9 cellular contexts compared by ENCODE assay signal in genomic region chr17:50348522-50349240, GRCh38. TPM values are rescaled to one million over a fixed set of nuclear protein-coding genes. Genes with fewer than 3 reads are reported as not detected.
DNase-seq lines count a peak whose midpoint lies in the region; ATAC-seq and TF ChIP-seq lines count a peak whose summit lies in the region.
"Had no signal": no experiment of that assay in that cellular context is flagged by ENCODE, and none has a peak within 500 bp of the region (broad histone marks: within the 10 kb centered on the region; RNA-seq: fewer than 3 reads in every experiment).

No MANE protein-coding gene starts in this region.

- peaks cover 27% of the 10 kb centered on the region for H3K79me2 ChIP-seq in Loucy (ENCODE audit: insufficient read depth, low read length)
- H3K79me2 ChIP-seq in mammary epithelial cell (ENCODE audit: insufficient read depth, low read length) = peaks cover 57% of the 10 kb centered on the region

- H3K9me3 ChIP-seq in Loucy (ENCODE audit: insufficient read depth, low read depth, low read length) = no peaks in the 10 kb centered on the region
- no peaks in the 10 kb centered on the region for H3K9me3 ChIP-seq in mammary epithelial cell (replicated peaks; ENCODE audit: insufficient read depth, low read length)
- H3K9me3 ChIP-seq: pancreas had no signal

- TF ChIP-seq CTCF in Loucy (conservative IDR thresholded peaks at IDR 0.05; ENCODE audit: low read length) (no peak), mammary epithelial cell (conservative IDR thresholded peaks at IDR 0.05 in 1 of 2, IDR thresholded peaks at IDR 0.05 in 1 of 2; ENCODE audit: extremely low read depth in 1 of 2, insufficient read depth in 1 of 2, low read depth in 1 of 2, low read length in 2 of 2) (no peak), neural crest cell (conservative IDR thresholded peaks at IDR 0.05) (no peak)

- H3K36me3 ChIP-seq in Loucy (ENCODE audit: insufficient read depth, low read length) (no peaks in the 10 kb centered on the region), mammary epithelial cell (ENCODE audit: insufficient read depth, low read length) (no peaks in the 10 kb centered on the region)

- H3K27me3 ChIP-seq in Loucy (ENCODE audit: insufficient read depth, low read length, poor library complexity, severe bottlenecking) = no peaks in the 10 kb centered on the region
- H3K27me3 ChIP-seq in mammary epithelial cell (ENCODE audit: insufficient read depth, low read length) = no peaks in the 10 kb centered on the region
- H3K27me3 ChIP-seq: pancreas had no signal

- H3K4me3 Mint-ChIP-seq in neural crest cell = peak overlapping the region; percentile 94

- intact Hi-C loops in mammary epithelial cell (cut with micrococcal nuclease) = no loop called here

- CTCF ChIA-PET in mammary epithelial cell (lab: Charles Lee; ENCODE audit: low non-redundant PET) = no interaction called here

- H3K9me2 ChIP-seq in Loucy (replicated peaks; ENCODE audit: low read depth, low read length) = no peaks in the 10 kb centered on the region

- peak overlapping the region; percentile 18 for H3K9ac ChIP-seq in Loucy (ENCODE audit: low read depth, low read length, poor library complexity, severe bottlenecking)
- H3K9ac ChIP-seq in mammary epithelial cell (ENCODE audit: insufficient read depth, low read length) = no peak overlapping the region

- peaks cover 7% of the 10 kb centered on the region for H3K36me3 Mint-ChIP-seq in neural crest cell (ENCODE audit: low read depth)

- peak; percentile 38 for DNase-seq in Daoy (ENCODE audit: low read depth)
- DNase-seq in mammary epithelial cell = peak; percentile 48
- DNase-seq in neural crest cell (ENCODE audit: low read depth, low spot score) = no peak
- DNase-seq: dermis blood vessel endothelial cell had no signal

- 14% methylated on average over 7 of the region's 7 CpGs for whole genome bisulfite sequencing in mammary epithelial cell (ENCODE audit: low coverage, missing lambda C conversion rate)

- H3K4me1 ChIP-seq in Loucy (ENCODE audit: insufficient read depth, low read length, poor library complexity, severe bottlenecking) (peaks cover 40% of the 10 kb centered on the region), mammary epithelial cell (ENCODE audit: insufficient read depth, low read length) (peaks cover 24% of the 10 kb centered on the region)

- BruUV-seq in mammary epithelial cell (replicated peaks; lab: Mats Ljungman, UMichigan) = no TSS peak

- dilution Hi-C loops in mammary epithelial cell (cut with HindIII; ENCODE audit: low sequenced_read_pairs) = loop anchor here (5.0 kb wide), 1 partner anchor 39 kb away; no protein-coding TSS in a partner anchor

- H3K9me3 Mint-ChIP-seq in neural crest cell = no peaks in the 10 kb centered on the region

- peaks cover 10% of the 10 kb centered on the region for H3K27me3 Mint-ChIP-seq in neural crest cell (ENCODE audit: low read depth)

- H3K27ac Mint-ChIP-seq in neural crest cell (ENCODE audit: unreplicated experiment) = peak overlapping the region; percentile 9

- H3K4me2 ChIP-seq in Loucy (ENCODE audit: low read depth, low read length, poor library complexity, severe bottlenecking) (peak overlapping the region; percentile 97), mammary epithelial cell (ENCODE audit: insufficient read depth, low read depth, low read length) (peak overlapping the region; percentile 55)

- H3K4me3 ChIP-seq in Loucy (ENCODE audit: low read length, poor library complexity, severe bottlenecking) (peak overlapping the region; percentile 88), mammary epithelial cell (replicated peaks in 1 of 3; ENCODE audit: insufficient read depth in 1 of 3, low read depth in 2 of 3, low read length in 3 of 3) (no peak overlapping the region)
- H3K4me3 ChIP-seq: pancreas had no signal

- ATAC-seq in HG02588 (IDR thresholded peaks at IDR 0.05; ENCODE audit: unreplicated experiment) = no peak
- ATAC-seq in HG03565 (IDR thresholded peaks at IDR 0.05; ENCODE audit: unreplicated experiment) = no peak
- no peak for ATAC-seq in HG02840 (IDR thresholded peaks at IDR 0.05; ENCODE audit: low FRiP score, unreplicated experiment)
- ATAC-seq: pancreas had no signal

- H3F3A ChIP-seq in Loucy (ENCODE audit: low read depth) = no peaks in the 10 kb centered on the region

- in situ Hi-C loops in mammary epithelial cell (cut with MboI; ENCODE audit: low sequenced_read_pairs in 2 of 2) = no loop called here

- H3K4me1 Mint-ChIP-seq in neural crest cell = peaks cover 38% of the 10 kb centered on the region

- no peaks in the 10 kb centered on the region for H4K20me1 ChIP-seq in Loucy (ENCODE audit: insufficient read depth, low read length, poor library complexity, severe bottlenecking)
- H4K20me1 ChIP-seq in mammary epithelial cell (ENCODE audit: insufficient read depth, low read length) = no peaks in the 10 kb centered on the region

- no peak overlapping the region for H3K27ac ChIP-seq in mammary epithelial cell (ENCODE audit: insufficient read depth, low read depth, low read length)
- H3K27ac ChIP-seq: pancreas had no signal

- no peak overlapping the region for H2AFZ ChIP-seq in Loucy (ENCODE audit: low read length)
- H2AFZ ChIP-seq in mammary epithelial cell (ENCODE audit: low read depth, low read length) = no peak overlapping the region

RNA-seq across cellular contexts. Expression of gene XYLT2, which starts 2.8 kb away (rescaled TPM):
- total RNA-seq in Daoy (2014; rRNA removed; shearing (Covaris generic)) = 12.5 and 15.6 TPM in 2 replicates
- 10 to 100 TPM; 46.3 to 78.3 TPM for total RNA-seq in mammary epithelial cell
- 26.3 TPM for polyA plus RNA-seq in mammary epithelial cell
- 40.8 TPM for polyA minus RNA-seq in mammary epithelial cell
- 23.4 and 26.5 TPM in 2 replicates for total RNA-seq in neural crest cell

RNA-seq across cellular contexts. Expression of gene MRPL27, which starts 24.3 kb away (rescaled TPM):
- total RNA-seq in Daoy (2014; rRNA removed; shearing (Covaris generic)) = 81.0 and 97.9 TPM in 2 replicates
- total RNA-seq in mammary epithelial cell = 10 to 100 TPM; 43.5 to 73.5 TPM
- polyA plus RNA-seq in mammary epithelial cell = 184 TPM
- polyA minus RNA-seq in mammary epithelial cell = 106 TPM
- 70.4 and 72.2 TPM in 2 replicates for total RNA-seq in neural crest cell

RNA-seq across cellular contexts. Expression of gene EME1, which starts 24.3 kb away (rescaled TPM):
- 9.2 and 15.4 TPM in 2 replicates for total RNA-seq in Daoy (2014; rRNA removed; shearing (Covaris generic))
- total RNA-seq in mammary epithelial cell (1 to 10 TPM in 1 of 2 donors, under 1 TPM in 1; 0.17 to 8.0 TPM), neural crest cell (25.5 and 31.4 TPM in 2 replicates)
- polyA plus RNA-seq in mammary epithelial cell = 9.2 TPM
- 1.9 TPM for polyA minus RNA-seq in mammary epithelial cell

RNA-seq across cellular contexts. Expression of gene LRRC59, which starts 48.6 kb away (rescaled TPM):
- 151 and 155 TPM in 2 replicates for total RNA-seq in Daoy (2014; rRNA removed; shearing (Covaris generic))
- 100 to 1,000 TPM; 118 to 190 TPM for total RNA-seq in mammary epithelial cell
- polyA plus RNA-seq in mammary epithelial cell = 141 TPM
- polyA minus RNA-seq in mammary epithelial cell = 202 TPM
- 92.3 and 92.7 TPM in 2 replicates for total RNA-seq in neural crest cell
